ENCODE assay signal across 23 cellular contexts in genomic region chr1:208181259-208181816, GRCh38.
DNase-seq lines count a peak whose midpoint lies in the region; TF ChIP-seq lines count a peak whose summit lies in the region.
"Had no signal": no experiment of that assay in that cellular context is flagged by ENCODE, and none has a peak within 500 bp of the region (broad histone marks: within the 10 kb centered on the region; RNA-seq: fewer than 3 reads in every experiment).

No MANE protein-coding gene starts in this region.

- H4K91ac ChIP-seq in neuronal stem cell (ENCODE audit: low read depth, low read length, poor library complexity): no peak overlapping the region

- H3K27ac ChIP-seq in esophagus muscularis mucosa (replicated peaks in 1 of 4) (peak overlapping the region; percentile 7 to 83 (median 36)), neuronal stem cell (replicated peaks; ENCODE audit: low read length) (no peak overlapping the region)

- H4K8ac ChIP-seq in neuronal stem cell (ENCODE audit: low read depth, low read length): no peak overlapping the region

- no peak overlapping the region for H2BK5ac ChIP-seq in neuronal stem cell (ENCODE audit: low read length)

- TF ChIP-seq EP300 in esophagus muscularis mucosa (IDR thresholded peaks at IDR 0.05): no peak

- no peaks in the 10 kb centered on the region for H3K27me3 Mint-ChIP-seq in type B pancreatic cell

- DNase-seq in NT2/D1 (ENCODE audit: low read depth, low spot score) (no peak), esophagus muscularis mucosa (ENCODE audit: extremely low spot score) (no peak), neuronal stem cell (ENCODE audit: low spot score) (no peak), type B pancreatic cell (ENCODE audit: extremely low spot score, unreplicated experiment) (no peak), GM13976 (ENCODE audit: low spot score) (no peak), NCI-H1105 treated with DMSO at 0.1 percent for 48 hours (lab: John Stamatoyannopoulos, UW) (no peak), NCI-H2029 (lab: John Stamatoyannopoulos, UW) (no peak)
- DNase-seq: activated CD4-positive, alpha-beta T cell treated with anti-CD3 and anti-CD28 coated beads, Interleukin-2, amount 10 ng/mL, durations not matched to agents 7 days and 5 days; activated T-cell treated with anti-CD3 and anti-CD28 coated beads, Interleukin-2, amount 50 U/mL, for 4 hours; CD4-positive, alpha-beta memory T cell; cerebellar nuclear complex; DMS 273 treated with DMSO at 0.1 percent for 48 hours; dorsolateral prefrontal cortex; islet precursor cell; NCI-H187; NCI-H2171 treated with DMSO at 0.1 percent for 48 hours; NCI-H524 treated with DMSO at 0.1 percent for 48 hours; NK-92 treated with Interleukin-12 subunit alpha and Interleukin-12 subunit beta, amount 100 ng/mL, for 24 hours; Peyer's patch; SIG-M5; T1000 had no signal

- H2AK5ac ChIP-seq in neuronal stem cell (ENCODE audit: low read depth, low read length): no peak overlapping the region

- H3K4me1 Mint-ChIP-seq in type B pancreatic cell (ENCODE audit: unreplicated experiment): peaks cover 89% of the 10 kb centered on the region
- H3K4me1 Mint-ChIP-seq: CD4-positive, alpha-beta memory T cell had no signal

- H3K4me3 Mint-ChIP-seq in type B pancreatic cell: peak overlapping the region; percentile 65
- H3K4me3 Mint-ChIP-seq: activated CD4-positive, alpha-beta T cell treated with anti-CD3 and anti-CD28 coated beads, Interleukin-2, amount 10 ng/mL, durations not matched to agents 7 days and 5 days; activated T-cell treated with anti-CD3 and anti-CD28 coated beads, Interleukin-2, amount 50 U/mL, for 4 hours; CD4-positive, alpha-beta memory T cell; stimulated activated naive CD8-positive, alpha-beta T cell treated with anti-CD3 and anti-CD28 coated beads, Interleukin-15, Interleukin-2, amounts not matched to agents 100 ng/mL and 50 ng/mL, for 24 hours; WTC11 had no signal

- no peaks in the 10 kb centered on the region for H3K9me3 ChIP-seq in NT2/D1 (ENCODE audit: insufficient read depth, low read length)
- no peaks in the 10 kb centered on the region for H3K9me3 ChIP-seq in esophagus muscularis mucosa
- no peaks in the 10 kb centered on the region for H3K9me3 ChIP-seq in neuronal stem cell (replicated peaks in 1 of 2; ENCODE audit: control insufficient read depth in 2 of 2, insufficient read depth in 1 of 2, low read depth in 1 of 2, low read length in 2 of 2)
- H3K9me3 ChIP-seq: Peyer's patch had no signal

- WGBS in esophagus muscularis mucosa: 68% methylated on average over 6 of the region's 6 CpGs
- WGBS in neuronal stem cell (ENCODE audit: extremely low coverage in 2 of 2, insufficient read length in 2 of 2, insufficient replicate concordance in 1 of 2), 2 donors: no CpG with 5 or more reads among the region's 6 CpGs

- TF ChIP-seq POLR2A in esophagus muscularis mucosa (IDR thresholded peaks at IDR 0.05; ENCODE audit: low read depth): no peak

- peak overlapping the region; percentile 6 for H2AFZ ChIP-seq in neuronal stem cell (ENCODE audit: low read length)

- H3K4me1 ChIP-seq in NT2/D1 (ENCODE audit: insufficient read depth, insufficient read length): peaks cover 36% of the 10 kb centered on the region
- H3K4me1 ChIP-seq in esophagus muscularis mucosa: peaks cover 67 to 96% (median 90%) of the 10 kb centered on the region in 4 donors
- peaks cover 43 to 57% of the 10 kb centered on the region in 2 donors for H3K4me1 ChIP-seq in neuronal stem cell (ENCODE audit: control insufficient read depth in 2 of 2, insufficient read depth in 1 of 2, low read depth in 1 of 2, low read length in 2 of 2)

- H3K27me3 ChIP-seq in NT2/D1 (ENCODE audit: insufficient read depth, insufficient read length) (no peaks in the 10 kb centered on the region), esophagus muscularis mucosa (no peaks in the 10 kb centered on the region), neuronal stem cell (ENCODE audit: control insufficient read depth in 3 of 3, insufficient read depth in 3 of 3, low read depth in 1 of 3, low read length in 3 of 3) (no peaks in the 10 kb centered on the region)
- H3K27me3 ChIP-seq: dorsolateral prefrontal cortex, Peyer's patch had no signal

- H3K4ac ChIP-seq in neuronal stem cell (ENCODE audit: low read length): no peak overlapping the region

- no peak overlapping the region for H3K4me2 ChIP-seq in neuronal stem cell (ENCODE audit: insufficient read depth, low read length, poor library complexity, severe bottlenecking)

- H3K14ac ChIP-seq in neuronal stem cell (ENCODE audit: low read length): no peak overlapping the region

- H3K27ac Mint-ChIP-seq in type B pancreatic cell: peak overlapping the region; percentile 91
- H3K27ac Mint-ChIP-seq: activated CD4-positive, alpha-beta T cell treated with anti-CD3 and anti-CD28 coated beads, Interleukin-2, amount 10 ng/mL, durations not matched to agents 7 days and 5 days; CD4-positive, alpha-beta memory T cell; stimulated activated naive CD8-positive, alpha-beta T cell treated with anti-CD3 and anti-CD28 coated beads, Interleukin-15, Interleukin-2, amounts not matched to agents 100 ng/mL and 50 ng/mL, for 24 hours; WTC11 had no signal

- H2BK12ac ChIP-seq in neuronal stem cell (ENCODE audit: low read length): no peak overlapping the region

- no peak overlapping the region for H2BK15ac ChIP-seq in neuronal stem cell (ENCODE audit: low read length)

- intact Hi-C loops in esophagus muscularis mucosa (cut with DNase I): loop anchor here (5.0 kb wide), 1 partner anchor 56 kb away; no protein-coding TSS in a partner anchor

- H3K9ac ChIP-seq in NT2/D1 (ENCODE audit: insufficient read length, low read depth) (peak overlapping the region; percentile 34), neuronal stem cell (ENCODE audit: low read depth, low read length, poor library complexity) (no peak overlapping the region)

- H3K18ac ChIP-seq in neuronal stem cell (ENCODE audit: low read length): no peak overlapping the region

- H2BK120ac ChIP-seq in neuronal stem cell (ENCODE audit: low read depth, low read length): no peak overlapping the region

- H3K36me3 Mint-ChIP-seq in type B pancreatic cell: peaks cover 13% of the 10 kb centered on the region
- H3K36me3 Mint-ChIP-seq: CD4-positive, alpha-beta memory T cell; WTC11 had no signal

- no peaks in the 10 kb centered on the region for H3K36me3 ChIP-seq in NT2/D1 (ENCODE audit: insufficient read depth, insufficient read length, low read length)
- H3K36me3 ChIP-seq in esophagus muscularis mucosa: no peaks in the 10 kb centered on the region
- no peaks in the 10 kb centered on the region for H3K36me3 ChIP-seq in neuronal stem cell (replicated peaks in 1 of 2; ENCODE audit: control insufficient read depth in 2 of 2, insufficient read depth in 2 of 2, low read length in 2 of 2)
- H3K36me3 ChIP-seq: Peyer's patch had no signal

- peaks cover 4% of the 10 kb centered on the region for H3K79me1 ChIP-seq in neuronal stem cell (ENCODE audit: low read depth, low read length)

- peak overlapping the region; percentile 69 for H3K23ac ChIP-seq in neuronal stem cell (ENCODE audit: low read depth, low read length, poor library complexity)

- H3K4me3 ChIP-seq in NT2/D1 (ENCODE audit: insufficient read length, low read depth) (no peak overlapping the region), esophagus muscularis mucosa (no peak overlapping the region), neuronal stem cell (ENCODE audit: low read length in 2 of 2) (no peak overlapping the region)
- H3K4me3 ChIP-seq: dorsolateral prefrontal cortex, Peyer's patch had no signal

- H3K9me3 Mint-ChIP-seq in type B pancreatic cell: no peaks in the 10 kb centered on the region
- H3K9me3 Mint-ChIP-seq: activated CD4-positive, alpha-beta T cell treated with anti-CD3 and anti-CD28 coated beads, Interleukin-2, amount 10 ng/mL, durations not matched to agents 7 days and 5 days; activated T-cell treated with anti-CD3 and anti-CD28 coated beads, Interleukin-2, amount 50 U/mL, for 4 hours; CD4-positive, alpha-beta memory T cell; stimulated activated naive CD8-positive, alpha-beta T cell treated with anti-CD3 and anti-CD28 coated beads, Interleukin-15, Interleukin-2, amounts not matched to agents 100 ng/mL and 50 ng/mL, for 24 hours; WTC11 had no signal

- TF ChIP-seq CTCF in esophagus muscularis mucosa (IDR thresholded peaks at IDR 0.05) (no peak), type B pancreatic cell (conservative IDR thresholded peaks at IDR 0.05) (no peak), GM13976 (IDR thresholded peaks at IDR 0.05; ENCODE audit: borderline replicate concordance, control extremely low read depth, extremely low read depth, insufficient read depth, missing control alignments) (no peak)

- in situ Hi-C loops in GM13976 (cut with MboI; ENCODE audit: low sequenced_read_pairs, unreplicated experiment): no loop called here
